Comparison of ENCODE assay signal across 19 cellular contexts in genomic region chr14:51533160-51533559, GRCh38.
DNase-seq lines count a peak whose midpoint lies in the region; ATAC-seq, FAIRE-seq and TF ChIP-seq lines count a peak whose summit lies in the region.
"Had no signal": no experiment of that assay in that cellular context is flagged by ENCODE, and none has a peak within 500 bp of the region (broad histone marks: within the 10 kb centered on the region; RNA-seq: fewer than 3 reads in every experiment).

No MANE protein-coding gene starts in this region.

- no peak overlapping the region for H3K9ac ChIP-seq in neural progenitor cell

- no peak overlapping the region for H2AFZ ChIP-seq in neural progenitor cell (replicated peaks)

- peaks cover 16% of the 10 kb centered on the region for H3K4me1 Mint-ChIP-seq in neural progenitor cell
- H3K4me1 Mint-ChIP-seq: B cell had no signal

- H3K4me2 ChIP-seq in neural progenitor cell: no peak overlapping the region

- FAIRE-seq in HTR-8/SVneo (lab: Jason Lieb, UNC): no peak
- FAIRE-seq: TTC549 had no signal

- H3K27ac ChIP-seq in neural progenitor cell: no peak overlapping the region
- H3K27ac ChIP-seq: prostate gland had no signal

- H3K4me3 Mint-ChIP-seq in neural progenitor cell: no peak overlapping the region
- H3K4me3 Mint-ChIP-seq: activated CD8-positive, alpha-beta memory T cell treated with anti-CD3 and anti-CD28 coated beads, Interleukin-2, amount 10 ng/mL, durations not matched to agents 7 days and 5 days; activated naive CD4-positive, alpha-beta T cell treated with anti-CD3 and anti-CD28 coated beads for 36 hours; B cell; mesothelial cell of epicardium had no signal

- no peaks in the 10 kb centered on the region for H3K36me3 ChIP-seq in neural progenitor cell
- H3K36me3 ChIP-seq: prostate gland had no signal

- H3K4me1 ChIP-seq in neural progenitor cell: no peaks in the 10 kb centered on the region
- H3K4me1 ChIP-seq: prostate gland had no signal

- H3K79me2 ChIP-seq in neural progenitor cell (ENCODE audit: low read depth): no peaks in the 10 kb centered on the region

- H3K9me3 Mint-ChIP-seq in neural progenitor cell: no peaks in the 10 kb centered on the region
- H3K9me3 Mint-ChIP-seq: activated naive CD4-positive, alpha-beta T cell treated with anti-CD3 and anti-CD28 coated beads for 36 hours had no signal

- peak; percentile 69 for DNase-seq in AG20443 (ENCODE audit: low spot score)
- DNase-seq in HTR-8/SVneo (ENCODE audit: insufficient read length, low spot score): peak; percentile 43
- DNase-seq in amniotic epithelial cell (ENCODE audit: low read depth): peak; percentile 55
- peak; percentile 72 for DNase-seq in iris pigment epithelial cell (ENCODE audit: low read depth)
- DNase-seq in activated CD8-positive, alpha-beta memory T cell treated with anti-CD3 and anti-CD28 coated beads, Interleukin-2, amount 50 U/mL, for 4 hours: no peak
- no peak for DNase-seq in neural progenitor cell (ENCODE audit: low spot score)
- no peak for DNase-seq in DMS114 treated with DMSO at 0.1 percent for 48 hours (lab: John Stamatoyannopoulos, UW; ENCODE audit: unreplicated experiment)
- DNase-seq: activated CD8-positive, alpha-beta memory T cell treated with anti-CD3 and anti-CD28 coated beads, Interleukin-2, amount 10 ng/mL, durations not matched to agents 7 days and 5 days; activated naive CD4-positive, alpha-beta T cell treated with anti-CD3 and anti-CD28 coated beads for 36 hours; NCI-H1417; NCI-H524 treated with DMSO at 0.1 percent for 48 hours; stimulated activated CD4-positive, alpha-beta T cell treated with anti-CD3 and anti-CD28 coated beads, Interleukin-4, amount 100 ng/mL, for 1 hour; stimulated activated naive CD4-positive, alpha-beta T cell treated with Interleukin-2 at 50 U/mL for 16 hours had no signal

- H3K36me3 Mint-ChIP-seq in neural progenitor cell: no peaks in the 10 kb centered on the region
- H3K36me3 Mint-ChIP-seq: activated CD8-positive, alpha-beta memory T cell treated with anti-CD3 and anti-CD28 coated beads, Interleukin-2, amount 10 ng/mL, durations not matched to agents 7 days and 5 days; mesothelial cell of epicardium had no signal

- H3F3A ChIP-seq in neural progenitor cell (ENCODE audit: low read depth): no peaks in the 10 kb centered on the region

- no peak overlapping the region for H3K27ac Mint-ChIP-seq in neural progenitor cell
- H3K27ac Mint-ChIP-seq: activated CD8-positive, alpha-beta memory T cell treated with anti-CD3 and anti-CD28 coated beads, Interleukin-2, amount 10 ng/mL, durations not matched to agents 7 days and 5 days; activated naive CD4-positive, alpha-beta T cell treated with anti-CD3 and anti-CD28 coated beads for 36 hours; B cell; mesothelial cell of epicardium had no signal

- H3K27me3 ChIP-seq in neural progenitor cell: no peaks in the 10 kb centered on the region

- H3K27me3 Mint-ChIP-seq in neural progenitor cell (ENCODE audit: insufficient read depth, low read depth): no peaks in the 10 kb centered on the region

- TF ChIP-seq CTCF in neural progenitor cell (IDR thresholded peaks at IDR 0.05): no peak

- H4K20me1 ChIP-seq in neural progenitor cell (ENCODE audit: low read depth): no peaks in the 10 kb centered on the region

- H3K4me3 ChIP-seq in neural progenitor cell: no peak overlapping the region
- H3K4me3 ChIP-seq: prostate gland had no signal

- H3K9me3 ChIP-seq in neural progenitor cell (ENCODE audit: low read depth): no peaks in the 10 kb centered on the region
- H3K9me3 ChIP-seq: prostate gland had no signal

- ATAC-seq in HG03565 (IDR thresholded peaks at IDR 0.05; ENCODE audit: unreplicated experiment): no peak
- ATAC-seq: activated CD8-positive, alpha-beta memory T cell treated with anti-CD3 and anti-CD28 coated beads, Interleukin-2, amount 10 ng/mL, durations not matched to agents 7 days and 5 days; Right ventricle myocardium inferior had no signal

Comparison
In these comparisons a context has a peak if more than half of its experiments do, and no peak if none do; other contexts are left out.
1. DNase-seq: peak in AG20443 (single experiment), HTR-8/SVneo (single experiment), amniotic epithelial cell (single experiment) and iris pigment epithelial cell (single experiment); none in activated CD8-positive, alpha-beta memory T cell treated with anti-CD3 and anti-CD28 coated beads, Interleukin-2, amount 50 U/mL, for 4 hours (single experiment), neural progenitor cell (single experiment) and DMS114 treated with DMSO at 0.1 percent for 48 hours (single experiment).